ENCODE assay signal across 8 cellular contexts in genomic region chr2:127067620-127068350, GRCh38. TPM values are rescaled to one million over a fixed set of nuclear protein-coding genes. Genes with fewer than 3 reads are reported as not detected.
DNase-seq lines count a peak whose midpoint lies in the region; ATAC-seq and TF ChIP-seq lines count a peak whose summit lies in the region.

No MANE protein-coding gene starts in this region.

- DNase-seq in G401 (ENCODE audit: low spot score) (peak; percentile 68), SK-N-SH (peak; percentile 87), heart left ventricle (peak in 3 of 5 donors; percentile 37 to 62 (median 50)), renal cortical epithelial cell (ENCODE audit: low read depth) (peak; percentile 50)

- 41% methylated on average over 12 of the region's 19 CpGs for WGBS in SK-N-SH (ENCODE audit: low lambda C conversion rate)
- WGBS in heart left ventricle, 4 donors, result 51 to 57% (median 54%) methylated on average over 18 to 19 of the region's 19 CpGs

- peak; percentile 82 for TF ChIP-seq CTCF in SK-N-SH (IDR thresholded peaks at IDR 0.05)
- peak; percentile 51 to 76 (median 66) for TF ChIP-seq CTCF in heart left ventricle (IDR thresholded peaks at IDR 0.05)

- H3K36me3 Mint-ChIP-seq in activated naive CD8-positive, alpha-beta T cell, result peaks cover 2% of the 10 kb centered on the region

- in situ Hi-C loops in G401 (cut with HindIII; ENCODE audit: low sequenced_read_pairs), result no loop called here

- TF ChIP-seq EP300 in SK-N-SH (IDR thresholded peaks at IDR 0.05; ENCODE audit: borderline replicate concordance in 1 of 2, low read depth in 1 of 2, low read length in 1 of 2), result no peak

- no peak for TF ChIP-seq POLR2A in heart left ventricle (IDR thresholded peaks at IDR 0.05)

- intact Hi-C loops in heart left ventricle (cut with DNase I), result loop anchor here in 4 of 10 donors (5.0 to 10.0 kb wide), 5 partner anchors 35 to 227 kb away; partner anchors contain the start of genes BIN1 (in 1 of the 4) and ERCC3 (in 1 of the 4)

- H3K27ac ChIP-seq in SK-N-SH (ENCODE audit: low read depth in 2 of 2, low read length in 1 of 2) (no peak overlapping the region), heart left ventricle (peak overlapping the region in 4 of 12 donors; percentile 4 to 44 (median 20))

- peaks cover 24% of the 10 kb centered on the region for H3K4me1 Mint-ChIP-seq in activated naive CD8-positive, alpha-beta T cell (ENCODE audit: low read depth)

- H3K4me3 Mint-ChIP-seq in activated naive CD8-positive, alpha-beta T cell, result no peak overlapping the region

- peaks cover 15 to 29% of the 10 kb centered on the region in 2 experiments; a peak in 3 of 4 replicates for H3K4me1 ChIP-seq in SK-N-SH (ENCODE audit: control insufficient read depth in 1 of 2, insufficient read depth in 2 of 2, low read depth in 1 of 2, low read length in 1 of 2)
- peaks cover 2 to 46% (median 19%) of the 10 kb centered on the region in 12 donors for H3K4me1 ChIP-seq in heart left ventricle

- H3K4me2 ChIP-seq in SK-N-SH, result no peak overlapping the region

- H4K20me1 ChIP-seq in SK-N-SH (ENCODE audit: insufficient read depth), result no peaks in the 10 kb centered on the region

- H3K36me3 ChIP-seq in SK-N-SH (replicated peaks in 1 of 2; ENCODE audit: control insufficient read depth in 1 of 2, insufficient read depth in 2 of 2, low read length in 1 of 2) (peaks cover 0 to 12% of the 10 kb centered on the region in 2 experiments), heart left ventricle (peaks cover 0 to 7% (median 0%) of the 10 kb centered on the region in 9 donors)

- H3F3A ChIP-seq in SK-N-SH (replicated peaks; ENCODE audit: insufficient read depth), result no peaks in the 10 kb centered on the region

- H3K9me3 ChIP-seq in SK-N-SH, result no peaks in the 10 kb centered on the region
- H3K9me3 ChIP-seq in heart left ventricle, result no peaks in the 10 kb centered on the region

- no peaks in the 10 kb centered on the region for H3K9me3 Mint-ChIP-seq in activated naive CD8-positive, alpha-beta T cell (ENCODE audit: low read depth)

- H3K79me2 ChIP-seq in SK-N-SH (ENCODE audit: insufficient read depth), result no peaks in the 10 kb centered on the region

- ATAC-seq in HG02885 (IDR thresholded peaks at IDR 0.05; ENCODE audit: poor library complexity, unreplicated experiment) (peak; percentile 36), heart left ventricle (no peak), GM21367 (IDR thresholded peaks at IDR 0.05; ENCODE audit: unreplicated experiment) (no peak), HG03108 (IDR thresholded peaks at IDR 0.05; ENCODE audit: unreplicated experiment) (no peak)

- CTCF ChIA-PET in SK-N-SH (lab: Yijun Ruan, JAX), result interaction anchor here (0.6 to 6.2 kb wide), 36 partner anchors 11 to 412 kb away, joined by 3 to 80 read pairs (median 4); partner anchors contain the start of gene BIN1

- no peaks in the 10 kb centered on the region for H3K9me2 ChIP-seq in SK-N-SH

- no peaks in the 10 kb centered on the region for H3K27me3 Mint-ChIP-seq in activated naive CD8-positive, alpha-beta T cell

- no peak overlapping the region; a peak in 1 of 4 replicates for H3K4me3 ChIP-seq in SK-N-SH (ENCODE audit: low read depth in 2 of 2, low read length in 1 of 2)
- H3K4me3 ChIP-seq in heart left ventricle, result no peak overlapping the region

- peak overlapping the region; percentile 36 for H3K27ac Mint-ChIP-seq in activated naive CD8-positive, alpha-beta T cell

- peak; percentile 82 for TF ChIP-seq RAD21 in SK-N-SH (IDR thresholded peaks at IDR 0.05; ENCODE audit: low read length)

- POLR2A ChIA-PET in SK-N-SH (lab: Yijun Ruan, JAX), result interaction anchor here (0.7 kb wide), 1 partner anchor 38 kb away, joined by 3 read pairs; no protein-coding TSS in a partner anchor

- H2AFZ ChIP-seq in SK-N-SH (ENCODE audit: low read depth), result no peak overlapping the region

- H3K9ac ChIP-seq in SK-N-SH, result no peak overlapping the region

- H3K27me3 ChIP-seq in SK-N-SH (ENCODE audit: insufficient read depth) (no peaks in the 10 kb centered on the region), heart left ventricle (no peaks in the 10 kb centered on the region)

TF ChIP-seq in SK-N-SH, 30 proteins besides CTCF, POLR2A, EP300 and RAD21:
- TF ChIP-seq MEF2A (IDR thresholded peaks at IDR 0.05; ENCODE audit: borderline replicate concordance, low read depth) (no peak), RCOR1 (IDR thresholded peaks at IDR 0.05; ENCODE audit: low read length) (no peak), PBX3 (IDR thresholded peaks at IDR 0.05) (no peak), USF2 (IDR thresholded peaks at IDR 0.05; ENCODE audit: borderline replicate concordance, low read depth, low read length) (no peak), FOSL2 (IDR thresholded peaks at IDR 0.05; ENCODE audit: borderline replicate concordance, low read depth) (no peak), SMC3 (IDR thresholded peaks at IDR 0.05; ENCODE audit: low read depth, low read length) (peak; percentile 84)
- TF ChIP-seq, protein P1, sequence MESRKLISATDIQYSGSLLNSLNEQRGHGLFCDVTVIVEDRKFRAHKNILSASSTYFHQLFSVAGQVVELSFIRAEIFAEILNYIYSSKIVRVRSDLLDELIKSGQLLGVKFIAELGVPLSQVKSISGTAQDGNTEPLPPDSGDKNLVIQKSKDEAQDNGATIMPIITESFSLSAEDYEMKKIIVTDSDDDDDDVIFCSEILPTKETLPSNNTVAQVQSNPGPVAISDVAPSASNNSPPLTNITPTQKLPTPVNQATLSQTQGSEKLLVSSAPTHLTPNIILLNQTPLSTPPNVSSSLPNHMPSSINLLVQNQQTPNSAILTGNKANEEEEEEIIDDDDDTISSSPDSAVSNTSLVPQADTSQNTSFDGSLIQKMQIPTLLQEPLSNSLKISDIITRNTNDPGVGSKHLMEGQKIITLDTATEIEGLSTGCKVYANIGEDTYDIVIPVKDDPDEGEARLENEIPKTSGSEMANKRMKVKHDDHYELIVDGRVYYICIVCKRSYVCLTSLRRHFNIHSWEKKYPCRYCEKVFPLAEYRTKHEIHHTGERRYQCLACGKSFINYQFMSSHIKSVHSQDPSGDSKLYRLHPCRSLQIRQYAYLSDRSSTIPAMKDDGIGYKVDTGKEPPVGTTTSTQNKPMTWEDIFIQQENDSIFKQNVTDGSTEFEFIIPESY (IDR thresholded peaks at IDR 0.05; ENCODE audit: borderline replicate concordance, low read depth), result no peak

RNA-seq across cellular contexts. Expression of gene BIN1, which starts 39.2 kb away (rescaled TPM):
- 11.1 and 14.2 TPM in 2 replicates for total RNA-seq in G401 (2014; rRNA removed; shearing (Covaris generic))
- polyA plus RNA-seq in SK-N-SH (2012; rRNA removed) (31.5 and 40.3 TPM in 2 replicates), heart left ventricle (1 to 10 TPM; 4.3 to 9.6 TPM)
- polyA plus RNA-seq in SK-N-SH (2012; cell fraction: cytosol; rRNA removed), result 20.0 and 26.8 TPM in 2 replicates
- 38.8 and 49.6 TPM in 2 replicates for polyA plus RNA-seq in SK-N-SH (2012; cell fraction: nucleus; rRNA removed)
- total RNA-seq in heart left ventricle (10 to 100 TPM; 10.9 to 22.2 (median 16.8) TPM), renal cortical epithelial cell (88.0 and 201 TPM in 2 replicates)
